ENCODE assay signal across 12 cellular contexts in genomic region chr4:162707962-162708361, GRCh38.
"Had no signal": no experiment of that assay in that cellular context is flagged by ENCODE, and none has a peak within 500 bp of the region (broad histone marks: within the 10 kb centered on the region; RNA-seq: fewer than 3 reads in every experiment).

No MANE protein-coding gene starts in this region.

- ATAC-seq: gastrocnemius medialis; left lung; mucosa of descending colon; naive thymus-derived CD8-positive, alpha-beta T cell had no signal

- H3K27ac ChIP-seq: gastrocnemius medialis, left lung, neutrophil, skin epidermis had no signal

- H3K27me3 ChIP-seq: gastrocnemius medialis, left lung, neutrophil had no signal

- DNase-seq: activated B cell treated with CpG ODN at 0.5 μM for 24 hours; activated CD4-positive, alpha-beta T cell treated with anti-CD3 and anti-CD28 coated beads, Interleukin-2, amount 10 ng/mL, durations not matched to agents 7 days and 5 days; activated CD8-positive, alpha-beta memory T cell treated with anti-CD3 and anti-CD28 coated beads for 24 hours; activated naive CD4-positive, alpha-beta T cell treated with anti-CD3 and anti-CD28 coated beads, Interleukin-2, amount 10 ng/mL, durations not matched to agents 7 days and 5 days; cortex of kidney; effector memory CD4-positive, alpha-beta T cell; gastrocnemius medialis; left lung; mucosa of descending colon; naive thymus-derived CD8-positive, alpha-beta T cell had no signal

- H3K4me3 ChIP-seq: gastrocnemius medialis, left lung, mucosa of descending colon, skin epidermis had no signal

- H3K9me3 ChIP-seq: gastrocnemius medialis, mucosa of descending colon, neutrophil had no signal

- H3K4me1 ChIP-seq: left lung had no signal

- H3K36me3 ChIP-seq: gastrocnemius medialis, left lung, neutrophil had no signal
